ENCODE assay signal across 11 cellular contexts in genomic region chr2:235849489-235849888, GRCh38.
DNase-seq lines count a peak whose midpoint lies in the region; ATAC-seq and TF ChIP-seq lines count a peak whose summit lies in the region.
"Had no signal": no experiment of that assay in that cellular context is flagged by ENCODE, and none has a peak within 500 bp of the region (broad histone marks: within the 10 kb centered on the region; RNA-seq: fewer than 3 reads in every experiment).

No MANE protein-coding gene starts in this region.

- no peak for ATAC-seq in sciatic nerve
- ATAC-seq in GM21360 (IDR thresholded peaks at IDR 0.05; ENCODE audit: unreplicated experiment) = no peak
- ATAC-seq in HG03196 (IDR thresholded peaks at IDR 0.05; ENCODE audit: unreplicated experiment) = no peak

- no peaks in the 10 kb centered on the region for H3K36me3 ChIP-seq in H7 (replicated peaks; ENCODE audit: control insufficient read depth, insufficient read depth, low read length)
- H3K36me3 ChIP-seq: BE2C had no signal

- H3K4me3 ChIP-seq in H7 (ENCODE audit: insufficient read depth, low read depth, low read length) (no peak overlapping the region), LNCaP clone FGC (ENCODE audit: low read depth, low read length) (no peak overlapping the region)
- H3K4me3 ChIP-seq: A549 had no signal

- TF ChIP-seq CTCF in LNCaP clone FGC (IDR thresholded peaks at IDR 0.05; ENCODE audit: control insufficient read depth, extremely low read depth, insufficient read depth) = 0 out of 2 replicates have a peak, but pooled peaks have one; percentile 14

- peak; percentile 42 for DNase-seq in H7
- DNase-seq in LNCaP clone FGC (ENCODE audit: low read depth) = no peak
- DNase-seq in islet precursor cell = peak; percentile 41
- DNase-seq in sciatic nerve (ENCODE audit: low spot score) = peak; percentile 42
- DNase-seq in cortex of kidney (lab: John Stamatoyannopoulos, UW) = no peak
- DNase-seq: BE2C; CD4-positive, alpha-beta memory T cell; DMS79 had no signal

- H3K27me3 ChIP-seq in H7 (ENCODE audit: control insufficient read depth, insufficient read depth, low read length) = no peaks in the 10 kb centered on the region

- intact Hi-C loops in sciatic nerve (cut with DNase I) = no loop called here

Comparison
In these comparisons a context has a peak if more than half of its experiments do, and no peak if none do; other contexts are left out.
1. DNase-seq: peak in H7 (single experiment), islet precursor cell (single experiment) and sciatic nerve (single experiment); none in LNCaP clone FGC (single experiment) and cortex of kidney (single experiment).